ENCODE assay signal across 1 cellular context in the genomic region with DNA sequence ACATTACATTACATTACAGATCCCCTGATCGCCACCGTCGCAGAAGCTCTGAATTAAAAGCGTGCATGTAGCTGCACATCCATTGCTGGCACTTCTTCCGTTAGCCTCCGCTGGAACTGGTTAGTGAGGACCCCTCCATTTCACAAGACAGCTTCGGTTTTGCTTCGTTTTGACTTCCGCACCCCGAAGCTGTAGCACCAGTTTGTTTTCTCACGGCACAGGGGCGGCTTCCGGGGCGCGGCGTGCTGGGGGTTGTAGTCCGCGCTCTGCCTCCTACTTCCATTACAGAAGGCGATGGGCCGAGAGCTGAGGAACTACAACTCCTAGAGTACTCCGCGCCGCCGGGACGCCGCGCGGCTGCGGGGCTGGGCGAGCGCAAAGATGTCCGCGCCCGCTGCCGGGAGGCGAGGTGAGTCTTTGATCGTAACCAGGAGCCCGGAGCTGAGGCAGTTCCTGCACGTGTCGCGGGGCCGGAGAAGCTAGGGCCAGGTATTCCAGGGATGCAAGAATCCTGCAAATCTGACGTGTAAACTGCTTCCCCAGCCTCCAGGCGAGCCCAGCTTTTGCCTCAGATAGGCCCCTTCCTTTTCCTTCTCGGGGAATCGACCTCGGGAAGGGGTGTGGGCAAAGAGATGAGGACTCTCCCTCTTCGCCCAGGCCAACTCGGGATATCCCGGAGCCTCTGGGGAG.
A peak's percentile ranks its signal among the peaks of the same experiment; 100 is the strongest.
TF ChIP-seq lines count a peak whose summit lies in the region.

A gene (plus strand): TSS at position 352 of the 690 bp plus-strand sequence. CDS start 387 bp downstream, outside the sequence.

TF ChIP-seq in HepG2, 621 proteins besides CTCF, POLR2A, EP300 and RAD21 (continued from another document and continues in another):
- TF ChIP-seq, protein P1, sequence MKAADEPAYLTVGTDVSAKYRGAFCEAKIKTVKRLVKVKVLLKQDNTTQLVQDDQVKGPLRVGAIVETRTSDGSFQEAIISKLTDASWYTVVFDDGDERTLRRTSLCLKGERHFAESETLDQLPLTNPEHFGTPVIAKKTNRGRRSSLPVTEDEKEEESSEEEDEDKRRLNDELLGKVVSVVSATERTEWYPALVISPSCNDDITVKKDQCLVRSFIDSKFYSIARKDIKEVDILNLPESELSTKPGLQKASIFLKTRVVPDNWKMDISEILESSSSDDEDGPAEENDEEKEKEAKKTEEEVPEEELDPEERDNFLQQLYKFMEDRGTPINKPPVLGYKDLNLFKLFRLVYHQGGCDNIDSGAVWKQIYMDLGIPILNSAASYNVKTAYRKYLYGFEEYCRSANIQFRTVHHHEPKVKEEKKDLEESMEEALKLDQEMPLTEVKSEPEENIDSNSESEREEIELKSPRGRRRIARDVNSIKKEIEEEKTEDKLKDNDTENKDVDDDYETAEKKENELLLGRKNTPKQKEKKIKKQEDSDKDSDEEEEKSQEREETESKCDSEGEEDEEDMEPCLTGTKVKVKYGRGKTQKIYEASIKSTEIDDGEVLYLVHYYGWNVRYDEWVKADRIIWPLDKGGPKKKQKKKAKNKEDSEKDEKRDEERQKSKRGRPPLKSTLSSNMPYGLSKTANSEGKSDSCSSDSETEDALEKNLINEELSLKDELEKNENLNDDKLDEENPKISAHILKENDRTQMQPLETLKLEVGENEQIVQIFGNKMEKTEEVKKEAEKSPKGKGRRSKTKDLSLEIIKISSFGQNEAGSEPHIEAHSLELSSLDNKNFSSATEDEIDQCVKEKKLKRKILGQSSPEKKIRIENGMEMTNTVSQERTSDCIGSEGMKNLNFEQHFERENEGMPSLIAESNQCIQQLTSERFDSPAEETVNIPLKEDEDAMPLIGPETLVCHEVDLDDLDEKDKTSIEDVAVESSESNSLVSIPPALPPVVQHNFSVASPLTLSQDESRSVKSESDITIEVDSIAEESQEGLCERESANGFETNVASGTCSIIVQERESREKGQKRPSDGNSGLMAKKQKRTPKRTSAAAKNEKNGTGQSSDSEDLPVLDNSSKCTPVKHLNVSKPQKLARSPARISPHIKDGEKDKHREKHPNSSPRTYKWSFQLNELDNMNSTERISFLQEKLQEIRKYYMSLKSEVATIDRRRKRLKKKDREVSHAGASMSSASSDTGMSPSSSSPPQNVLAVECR (CRISPR knock-in tag; IDR thresholded peaks at IDR 0.05; ENCODE audit: borderline replicate concordance), result peak; percentile 89
- TF ChIP-seq SRSF4 (IDR thresholded peaks at IDR 0.05; ENCODE audit: low read depth, low read length, poor library complexity, severe bottlenecking), result no peak
- TF ChIP-seq, protein P2, sequence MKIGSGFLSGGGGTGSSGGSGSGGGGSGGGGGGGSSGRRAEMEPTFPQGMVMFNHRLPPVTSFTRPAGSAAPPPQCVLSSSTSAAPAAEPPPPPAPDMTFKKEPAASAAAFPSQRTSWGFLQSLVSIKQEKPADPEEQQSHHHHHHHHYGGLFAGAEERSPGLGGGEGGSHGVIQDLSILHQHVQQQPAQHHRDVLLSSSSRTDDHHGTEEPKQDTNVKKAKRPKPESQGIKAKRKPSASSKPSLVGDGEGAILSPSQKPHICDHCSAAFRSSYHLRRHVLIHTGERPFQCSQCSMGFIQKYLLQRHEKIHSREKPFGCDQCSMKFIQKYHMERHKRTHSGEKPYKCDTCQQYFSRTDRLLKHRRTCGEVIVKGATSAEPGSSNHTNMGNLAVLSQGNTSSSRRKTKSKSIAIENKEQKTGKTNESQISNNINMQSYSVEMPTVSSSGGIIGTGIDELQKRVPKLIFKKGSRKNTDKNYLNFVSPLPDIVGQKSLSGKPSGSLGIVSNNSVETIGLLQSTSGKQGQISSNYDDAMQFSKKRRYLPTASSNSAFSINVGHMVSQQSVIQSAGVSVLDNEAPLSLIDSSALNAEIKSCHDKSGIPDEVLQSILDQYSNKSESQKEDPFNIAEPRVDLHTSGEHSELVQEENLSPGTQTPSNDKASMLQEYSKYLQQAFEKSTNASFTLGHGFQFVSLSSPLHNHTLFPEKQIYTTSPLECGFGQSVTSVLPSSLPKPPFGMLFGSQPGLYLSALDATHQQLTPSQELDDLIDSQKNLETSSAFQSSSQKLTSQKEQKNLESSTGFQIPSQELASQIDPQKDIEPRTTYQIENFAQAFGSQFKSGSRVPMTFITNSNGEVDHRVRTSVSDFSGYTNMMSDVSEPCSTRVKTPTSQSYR (CRISPR knock-in tag; IDR thresholded peaks at IDR 0.05; ENCODE audit: borderline replicate concordance), result no peak
- TF ChIP-seq, protein P3, sequence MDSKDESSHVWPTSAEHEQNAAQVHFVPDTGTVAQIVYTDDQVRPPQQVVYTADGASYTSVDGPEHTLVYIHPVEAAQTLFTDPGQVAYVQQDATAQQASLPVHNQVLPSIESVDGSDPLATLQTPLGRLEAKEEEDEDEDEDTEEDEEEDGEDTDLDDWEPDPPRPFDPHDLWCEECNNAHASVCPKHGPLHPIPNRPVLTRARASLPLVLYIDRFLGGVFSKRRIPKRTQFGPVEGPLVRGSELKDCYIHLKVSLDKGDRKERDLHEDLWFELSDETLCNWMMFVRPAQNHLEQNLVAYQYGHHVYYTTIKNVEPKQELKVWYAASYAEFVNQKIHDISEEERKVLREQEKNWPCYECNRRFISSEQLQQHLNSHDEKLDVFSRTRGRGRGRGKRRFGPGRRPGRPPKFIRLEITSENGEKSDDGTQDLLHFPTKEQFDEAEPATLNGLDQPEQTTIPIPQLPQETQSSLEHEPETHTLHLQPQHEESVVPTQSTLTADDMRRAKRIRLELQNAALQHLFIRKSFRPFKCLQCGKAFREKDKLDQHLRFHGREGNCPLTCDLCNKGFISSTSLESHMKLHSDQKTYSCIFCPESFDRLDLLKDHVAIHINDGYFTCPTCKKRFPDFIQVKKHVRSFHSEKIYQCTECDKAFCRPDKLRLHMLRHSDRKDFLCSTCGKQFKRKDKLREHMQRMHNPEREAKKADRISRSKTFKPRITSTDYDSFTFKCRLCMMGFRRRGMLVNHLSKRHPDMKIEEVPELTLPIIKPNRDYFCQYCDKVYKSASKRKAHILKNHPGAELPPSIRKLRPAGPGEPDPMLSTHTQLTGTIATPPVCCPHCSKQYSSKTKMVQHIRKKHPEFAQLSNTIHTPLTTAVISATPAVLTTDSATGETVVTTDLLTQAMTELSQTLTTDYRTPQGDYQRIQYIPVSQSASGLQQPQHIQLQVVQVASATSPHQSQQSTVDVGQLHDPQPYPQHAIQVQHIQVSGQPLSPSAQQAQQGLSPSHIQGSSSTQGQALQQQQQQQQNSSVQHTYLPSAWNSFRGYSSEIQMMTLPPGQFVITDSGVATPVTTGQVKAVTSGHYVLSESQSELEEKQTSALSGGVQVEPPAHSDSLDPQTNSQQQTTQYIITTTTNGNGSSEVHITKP (CRISPR knock-in tag; IDR thresholded peaks at IDR 0.05; ENCODE audit: low read depth), result peak; percentile 81; the same call in 1 of the 2 replicates
- TF ChIP-seq, protein P4, sequence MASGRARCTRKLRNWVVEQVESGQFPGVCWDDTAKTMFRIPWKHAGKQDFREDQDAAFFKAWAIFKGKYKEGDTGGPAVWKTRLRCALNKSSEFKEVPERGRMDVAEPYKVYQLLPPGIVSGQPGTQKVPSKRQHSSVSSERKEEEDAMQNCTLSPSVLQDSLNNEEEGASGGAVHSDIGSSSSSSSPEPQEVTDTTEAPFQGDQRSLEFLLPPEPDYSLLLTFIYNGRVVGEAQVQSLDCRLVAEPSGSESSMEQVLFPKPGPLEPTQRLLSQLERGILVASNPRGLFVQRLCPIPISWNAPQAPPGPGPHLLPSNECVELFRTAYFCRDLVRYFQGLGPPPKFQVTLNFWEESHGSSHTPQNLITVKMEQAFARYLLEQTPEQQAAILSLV (CRISPR knock-in tag; IDR thresholded peaks at IDR 0.05; ENCODE audit: borderline replicate concordance), result peak; percentile 69; the same call in 1 of the 2 replicates
- TF ChIP-seq, protein P5, sequence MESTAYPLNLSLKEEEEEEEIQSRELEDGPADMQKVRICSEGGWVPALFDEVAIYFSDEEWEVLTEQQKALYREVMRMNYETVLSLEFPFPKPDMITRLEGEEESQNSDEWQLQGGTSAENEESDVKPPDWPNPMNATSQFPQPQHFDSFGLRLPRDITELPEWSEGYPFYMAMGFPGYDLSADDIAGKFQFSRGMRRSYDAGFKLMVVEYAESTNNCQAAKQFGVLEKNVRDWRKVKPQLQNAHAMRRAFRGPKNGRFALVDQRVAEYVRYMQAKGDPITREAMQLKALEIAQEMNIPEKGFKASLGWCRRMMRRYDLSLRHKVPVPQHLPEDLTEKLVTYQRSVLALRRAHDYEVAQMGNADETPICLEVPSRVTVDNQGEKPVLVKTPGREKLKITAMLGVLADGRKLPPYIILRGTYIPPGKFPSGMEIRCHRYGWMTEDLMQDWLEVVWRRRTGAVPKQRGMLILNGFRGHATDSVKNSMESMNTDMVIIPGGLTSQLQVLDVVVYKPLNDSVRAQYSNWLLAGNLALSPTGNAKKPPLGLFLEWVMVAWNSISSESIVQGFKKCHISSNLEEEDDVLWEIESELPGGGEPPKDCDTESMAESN (CRISPR knock-in tag; conservative IDR thresholded peaks at IDR 0.05), result peak; percentile 27; the same call in 1 of the 2 replicates
- TF ChIP-seq ZNF567 (CRISPR knock-in tag; IDR thresholded peaks at IDR 0.05; ENCODE audit: borderline replicate concordance), result 0 out of 2 replicates have a peak, but pooled peaks have one; percentile 17
- TF ChIP-seq ZNF383 (CRISPR knock-in tag; IDR thresholded peaks at IDR 0.05; ENCODE audit: borderline replicate concordance), result no peak
- TF ChIP-seq ZNF30 (CRISPR knock-in tag; IDR thresholded peaks at IDR 0.05), result no peak
- no peak for TF ChIP-seq ZNF747 (CRISPR knock-in tag; IDR thresholded peaks at IDR 0.05; ENCODE audit: borderline replicate concordance)
- 0 out of 2 replicates have a peak, but pooled peaks have one; percentile 58 for TF ChIP-seq ZNF563 (CRISPR knock-in tag; IDR thresholded peaks at IDR 0.05)
- TF ChIP-seq HOXA7 (CRISPR knock-in tag; IDR thresholded peaks at IDR 0.05), result no peak
- TF ChIP-seq, protein P6, sequence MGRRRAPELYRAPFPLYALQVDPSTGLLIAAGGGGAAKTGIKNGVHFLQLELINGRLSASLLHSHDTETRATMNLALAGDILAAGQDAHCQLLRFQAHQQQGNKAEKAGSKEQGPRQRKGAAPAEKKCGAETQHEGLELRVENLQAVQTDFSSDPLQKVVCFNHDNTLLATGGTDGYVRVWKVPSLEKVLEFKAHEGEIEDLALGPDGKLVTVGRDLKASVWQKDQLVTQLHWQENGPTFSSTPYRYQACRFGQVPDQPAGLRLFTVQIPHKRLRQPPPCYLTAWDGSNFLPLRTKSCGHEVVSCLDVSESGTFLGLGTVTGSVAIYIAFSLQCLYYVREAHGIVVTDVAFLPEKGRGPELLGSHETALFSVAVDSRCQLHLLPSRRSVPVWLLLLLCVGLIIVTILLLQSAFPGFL (CRISPR knock-in tag; IDR thresholded peaks at IDR 0.05), result 0 out of 2 replicates have a peak, but pooled peaks have one; percentile 13
- TF ChIP-seq MAF1 (CRISPR knock-in tag; IDR thresholded peaks at IDR 0.05; ENCODE audit: borderline replicate concordance), result 0 out of 2 replicates have a peak, but pooled peaks have one; percentile 41
- TF ChIP-seq ZNF224 (CRISPR knock-in tag; IDR thresholded peaks at IDR 0.05), result no peak
- TF ChIP-seq, protein P7, sequence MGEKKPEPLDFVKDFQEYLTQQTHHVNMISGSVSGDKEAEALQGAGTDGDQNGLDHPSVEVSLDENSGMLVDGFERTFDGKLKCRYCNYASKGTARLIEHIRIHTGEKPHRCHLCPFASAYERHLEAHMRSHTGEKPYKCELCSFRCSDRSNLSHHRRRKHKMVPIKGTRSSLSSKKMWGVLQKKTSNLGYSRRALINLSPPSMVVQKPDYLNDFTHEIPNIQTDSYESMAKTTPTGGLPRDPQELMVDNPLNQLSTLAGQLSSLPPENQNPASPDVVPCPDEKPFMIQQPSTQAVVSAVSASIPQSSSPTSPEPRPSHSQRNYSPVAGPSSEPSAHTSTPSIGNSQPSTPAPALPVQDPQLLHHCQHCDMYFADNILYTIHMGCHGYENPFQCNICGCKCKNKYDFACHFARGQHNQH (CRISPR knock-in tag; IDR thresholded peaks at IDR 0.05), result peak; percentile 26; the same call in 1 of the 2 replicates
- TF ChIP-seq, protein P8, sequence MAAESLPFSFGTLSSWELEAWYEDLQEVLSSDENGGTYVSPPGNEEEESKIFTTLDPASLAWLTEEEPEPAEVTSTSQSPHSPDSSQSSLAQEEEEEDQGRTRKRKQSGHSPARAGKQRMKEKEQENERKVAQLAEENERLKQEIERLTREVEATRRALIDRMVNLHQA (CRISPR knock-in tag; IDR thresholded peaks at IDR 0.05), result no peak
- peak; percentile 60; the same call in 1 of the 2 replicates for TF ChIP-seq ZNF543 (CRISPR knock-in tag; IDR thresholded peaks at IDR 0.05)
- TF ChIP-seq ZNF605 (CRISPR knock-in tag; IDR thresholded peaks at IDR 0.05), result 0 out of 2 replicates have a peak, but pooled peaks have one; percentile 61
- TF ChIP-seq FOXO1 (CRISPR knock-in tag; IDR thresholded peaks at IDR 0.05), result peak; percentile 42; the same call in 1 of the 2 replicates
- TF ChIP-seq, protein P9, sequence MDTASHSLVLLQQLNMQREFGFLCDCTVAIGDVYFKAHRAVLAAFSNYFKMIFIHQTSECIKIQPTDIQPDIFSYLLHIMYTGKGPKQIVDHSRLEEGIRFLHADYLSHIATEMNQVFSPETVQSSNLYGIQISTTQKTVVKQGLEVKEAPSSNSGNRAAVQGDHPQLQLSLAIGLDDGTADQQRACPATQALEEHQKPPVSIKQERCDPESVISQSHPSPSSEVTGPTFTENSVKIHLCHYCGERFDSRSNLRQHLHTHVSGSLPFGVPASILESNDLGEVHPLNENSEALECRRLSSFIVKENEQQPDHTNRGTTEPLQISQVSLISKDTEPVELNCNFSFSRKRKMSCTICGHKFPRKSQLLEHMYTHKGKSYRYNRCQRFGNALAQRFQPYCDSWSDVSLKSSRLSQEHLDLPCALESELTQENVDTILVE (CRISPR knock-in tag; IDR thresholded peaks at IDR 0.05), result peak; percentile 43; the same call in 1 of the 2 replicates
- no peak; the same call in 1 of the 2 replicates for TF ChIP-seq ZNF788 (CRISPR knock-in tag; IDR thresholded peaks at IDR 0.05; ENCODE audit: borderline replicate concordance)
- 0 out of 2 replicates have a peak, but pooled peaks have one; percentile 41 for TF ChIP-seq IRX3 (CRISPR knock-in tag; IDR thresholded peaks at IDR 0.05; ENCODE audit: borderline replicate concordance, low read depth)
- TF ChIP-seq RORA (CRISPR knock-in tag; IDR thresholded peaks at IDR 0.05), result no peak
- TF ChIP-seq REPIN1 (CRISPR knock-in tag; IDR thresholded peaks at IDR 0.05; ENCODE audit: borderline replicate concordance, low read depth), result peak; percentile 60; the same call in 1 of the 2 replicates
- 0 out of 2 replicates have a peak, but pooled peaks have one; percentile 30 for TF ChIP-seq NFYC (CRISPR knock-in tag; IDR thresholded peaks at IDR 0.05)
- no peak for TF ChIP-seq DR1 (CRISPR knock-in tag; IDR thresholded peaks at IDR 0.05)
- TF ChIP-seq ZNF549 (CRISPR knock-in tag; IDR thresholded peaks at IDR 0.05), result 0 out of 2 replicates have a peak, but pooled peaks have one; percentile 7
- TF ChIP-seq, protein P10, sequence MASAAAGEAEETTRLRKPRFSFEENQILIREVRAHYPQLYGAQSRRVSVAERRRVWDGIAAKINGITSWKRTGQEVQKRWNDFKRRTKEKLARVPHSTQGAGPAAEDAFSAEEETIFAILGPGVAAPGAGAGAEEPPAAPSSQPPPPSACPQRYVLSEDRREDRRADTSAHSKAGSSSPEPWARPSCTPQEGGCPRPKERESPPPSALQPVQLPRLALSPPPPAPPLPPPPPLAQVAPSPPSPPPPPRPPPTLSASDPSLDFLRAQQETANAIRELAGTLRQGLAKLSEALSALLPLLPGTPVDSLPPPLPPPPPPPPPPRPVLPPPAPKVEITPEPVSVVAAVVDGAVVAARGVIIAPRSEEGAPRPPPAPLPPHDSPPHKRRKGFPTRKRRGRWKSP (CRISPR knock-in tag; IDR thresholded peaks at IDR 0.05), result peak; percentile 81; the same call in 1 of the 2 replicates
- TF ChIP-seq, protein P11, sequence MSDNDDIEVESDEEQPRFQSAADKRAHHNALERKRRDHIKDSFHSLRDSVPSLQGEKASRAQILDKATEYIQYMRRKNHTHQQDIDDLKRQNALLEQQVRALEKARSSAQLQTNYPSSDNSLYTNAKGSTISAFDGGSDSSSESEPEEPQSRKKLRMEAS (IDR thresholded peaks at IDR 0.05), result peak; percentile 30; the same call in 1 of the 2 replicates
